In genomic region chr7:96414931-96415292, GRCh38 we compare ENCODE assay signal across 1 cellular context.
TF ChIP-seq lines count a peak whose summit lies in the region.

No MANE protein-coding gene starts in this region.

TF ChIP-seq in HepG2, 621 proteins besides CTCF, POLR2A, EP300 and RAD21 (continued from another document):
- 0 out of 4 replicates have a peak, but pooled peaks of 1 of the 2 experiments have one; percentile 13 for TF ChIP-seq HMGXB4 (CRISPR knock-in tag; IDR thresholded peaks at IDR 0.05; ENCODE audit: borderline replicate concordance in 1 of 2, low read depth in 1 of 2)
- TF ChIP-seq MIXL1 (CRISPR knock-in tag; IDR thresholded peaks at IDR 0.05), result peak; percentile 83
- TF ChIP-seq, protein P1, sequence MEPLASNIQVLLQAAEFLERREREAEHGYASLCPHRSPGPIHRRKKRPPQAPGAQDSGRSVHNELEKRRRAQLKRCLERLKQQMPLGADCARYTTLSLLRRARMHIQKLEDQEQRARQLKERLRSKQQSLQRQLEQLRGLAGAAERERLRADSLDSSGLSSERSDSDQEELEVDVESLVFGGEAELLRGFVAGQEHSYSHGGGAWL (CRISPR knock-in tag; IDR thresholded peaks at IDR 0.05), result no peak
- TF ChIP-seq ZNF432 (CRISPR knock-in tag; IDR thresholded peaks at IDR 0.05; ENCODE audit: borderline replicate concordance), result no peak
- peak; percentile 78 for TF ChIP-seq ELF3 (CRISPR knock-in tag; IDR thresholded peaks at IDR 0.05)
- 0 out of 2 replicates have a peak, but pooled peaks have one; percentile 8 for TF ChIP-seq KMT2B (CRISPR knock-in tag; IDR thresholded peaks at IDR 0.05)
- TF ChIP-seq ZBTB49 (CRISPR knock-in tag; IDR thresholded peaks at IDR 0.05; ENCODE audit: borderline replicate concordance), result no peak
- peak; percentile 91 for TF ChIP-seq STAG1 (CRISPR knock-in tag; IDR thresholded peaks at IDR 0.05)
- TF ChIP-seq RFX5 (IDR thresholded peaks at IDR 0.05; ENCODE audit: low read depth, low read length), result no peak
- TF ChIP-seq TEF (CRISPR knock-in tag; IDR thresholded peaks at IDR 0.05), result no peak
- peak; percentile 79 for TF ChIP-seq ARID3A (IDR thresholded peaks at IDR 0.05; ENCODE audit: low read depth, low read length)
- TF ChIP-seq SIX4 (CRISPR knock-in tag; IDR thresholded peaks at IDR 0.05), result no peak
- TF ChIP-seq ZNF850 (CRISPR knock-in tag; conservative IDR thresholded peaks at IDR 0.05), result no peak
- TF ChIP-seq NR2F1 (CRISPR knock-in tag; IDR thresholded peaks at IDR 0.05), result no peak
- 0 out of 2 replicates have a peak, but pooled peaks have one; percentile 26 for TF ChIP-seq FOXA3 (CRISPR knock-in tag; IDR thresholded peaks at IDR 0.05)
- TF ChIP-seq ZFP91 (CRISPR knock-in tag; IDR thresholded peaks at IDR 0.05; ENCODE audit: borderline replicate concordance), result no peak
- no peak for TF ChIP-seq DBP (CRISPR knock-in tag; IDR thresholded peaks at IDR 0.05; ENCODE audit: not compliant biosample characterization)
- no peak for TF ChIP-seq ZNF615 (CRISPR knock-in tag; IDR thresholded peaks at IDR 0.05; ENCODE audit: borderline replicate concordance)
- TF ChIP-seq ZNF83 (CRISPR knock-in tag; IDR thresholded peaks at IDR 0.05; ENCODE audit: borderline replicate concordance), result no peak
- 0 out of 2 replicates have a peak, but pooled peaks have one; percentile 4 for TF ChIP-seq HNF4G (IDR thresholded peaks at IDR 0.05; ENCODE audit: borderline replicate concordance, low read depth, low read length)
- TF ChIP-seq HNF4G (CRISPR knock-in tag; IDR thresholded peaks at IDR 0.05; ENCODE audit: borderline replicate concordance, low read depth), result no peak
- no peak for TF ChIP-seq CSRNP2 (CRISPR knock-in tag; conservative IDR thresholded peaks at IDR 0.05; ENCODE audit: low read depth)
- TF ChIP-seq ZBTB38 (CRISPR knock-in tag; IDR thresholded peaks at IDR 0.05), result no peak
- no peak for TF ChIP-seq ZNF260 (CRISPR knock-in tag; IDR thresholded peaks at IDR 0.05; ENCODE audit: borderline replicate concordance, low read depth)
- TF ChIP-seq, protein P2, sequence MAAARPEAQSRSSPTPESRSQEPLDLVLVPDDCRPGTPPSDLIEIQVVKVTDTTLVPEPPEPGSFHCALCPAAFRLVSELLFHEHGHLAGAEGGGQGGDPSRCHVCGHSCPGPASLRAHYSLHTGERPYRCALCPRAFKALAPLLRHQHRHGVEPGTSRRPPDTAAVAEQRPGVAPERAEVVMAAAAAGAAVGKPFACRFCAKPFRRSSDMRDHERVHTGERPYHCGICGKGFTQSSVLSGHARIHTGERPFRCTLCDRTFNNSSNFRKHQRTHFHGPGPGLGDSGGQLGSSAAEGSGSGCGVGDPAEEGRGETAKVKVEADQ (CRISPR knock-in tag; IDR thresholded peaks at IDR 0.05; ENCODE audit: borderline replicate concordance), result no peak
- peak; percentile 31; the same call in 1 of the 2 replicates for TF ChIP-seq BCL6 (CRISPR knock-in tag; IDR thresholded peaks at IDR 0.05)
- no peak for TF ChIP-seq ARNTL (CRISPR knock-in tag; IDR thresholded peaks at IDR 0.05)
- TF ChIP-seq KDM5A (IDR thresholded peaks at IDR 0.05; ENCODE audit: borderline replicate concordance, low read length), result peak; percentile 20; the same call in 1 of the 2 replicates
- TF ChIP-seq SRF (IDR thresholded peaks at IDR 0.05; ENCODE audit: low read depth, low read length), result no peak
- TF ChIP-seq RBM22 (optimal IDR thresholded peaks at IDR 0.05; ENCODE audit: low read length), result no peak
- TF ChIP-seq STAT5B (CRISPR knock-in tag; IDR thresholded peaks at IDR 0.05), result no peak
- 0 out of 2 replicates have a peak, but pooled peaks have one; percentile 16 for TF ChIP-seq FOXO1 (CRISPR knock-in tag; IDR thresholded peaks at IDR 0.05)
- no peak for TF ChIP-seq ZBED4 (CRISPR knock-in tag; IDR thresholded peaks at IDR 0.05; ENCODE audit: borderline replicate concordance)
- TF ChIP-seq E2F5 (CRISPR knock-in tag; conservative IDR thresholded peaks at IDR 0.05), result no peak
TF ChIP-seq in HepG2: peak in this region for 24.
